Comparison of ENCODE assay signal across 7 cellular contexts in genomic region chr3:173584093-173584833, GRCh38.
DNase-seq lines count a peak whose midpoint lies in the region; ATAC-seq and TF ChIP-seq lines count a peak whose summit lies in the region.

No MANE protein-coding gene starts in this region.

- H3K36me3 ChIP-seq in body of pancreas (replicated peaks in 1 of 2; ENCODE audit: insufficient read depth in 1 of 2, low read depth in 2 of 2): no peaks in the 10 kb centered on the region
- no peaks in the 10 kb centered on the region for H3K36me3 ChIP-seq in subcutaneous abdominal adipose tissue (ENCODE audit: control insufficient read depth in 5 of 5, insufficient read depth in 5 of 5, low read length in 5 of 5)

- H3K27me3 ChIP-seq in body of pancreas: peaks cover 0 to 5% of the 10 kb centered on the region in 2 donors
- H3K27me3 ChIP-seq in subcutaneous abdominal adipose tissue (ENCODE audit: control insufficient read depth in 5 of 5, insufficient read depth in 4 of 5, low read length in 5 of 5): peaks cover 0 to 8% (median 0%) of the 10 kb centered on the region in 5 donors

- peak overlapping the region in 1 of 2 donors; percentile 2 for H3K4me3 ChIP-seq in body of pancreas
- peak overlapping the region; percentile 62 to 84 (median 75) for H3K4me3 ChIP-seq in subcutaneous abdominal adipose tissue (ENCODE audit: low read depth in 1 of 5, low read length in 5 of 5)

- peak overlapping the region in 2 of 5 donors; percentile 30 to 47 for H3K9ac ChIP-seq in subcutaneous abdominal adipose tissue (ENCODE audit: low read length in 5 of 5)

- no peak overlapping the region for H3K27ac ChIP-seq in body of pancreas
- H3K27ac ChIP-seq in subcutaneous abdominal adipose tissue (ENCODE audit: low read depth, low read length): no peak overlapping the region

- peak; percentile 53 for ATAC-seq in body of pancreas
- no peak for ATAC-seq in HG02870 (IDR thresholded peaks at IDR 0.05; ENCODE audit: unreplicated experiment)
- ATAC-seq in GM18867 (IDR thresholded peaks at IDR 0.05; ENCODE audit: unreplicated experiment): no peak

- intact Hi-C loops in body of pancreas (cut with DNase I): no loop called here

- H3K4me1 ChIP-seq in body of pancreas (peaks cover 15% of the 10 kb centered on the region), subcutaneous abdominal adipose tissue (ENCODE audit: control insufficient read depth in 5 of 5, insufficient read depth in 5 of 5, low read length in 5 of 5) (peaks cover 0 to 15% (median 12%) of the 10 kb centered on the region in 5 donors)

- peak; percentile 61 for DNase-seq in M059J (ENCODE audit: low read depth)
- DNase-seq in body of pancreas: peak in 3 of 4 donors; percentile 28 to 40 (median 30)
- DNase-seq in iPS-NIHi11 (ENCODE audit: low spot score): peak; percentile 49

- TF ChIP-seq POLR2A in body of pancreas (IDR thresholded peaks at IDR 0.05): no peak

- TF ChIP-seq CTCF in GM12872 (IDR thresholded peaks at IDR 0.05; ENCODE audit: insufficient read depth, low read depth, low read length) (peak; percentile 61), body of pancreas (IDR thresholded peaks at IDR 0.05) (peak in 6 of 7 experiments; percentile 47 to 70 (median 56))

- H3K9me3 ChIP-seq in body of pancreas: no peaks in the 10 kb centered on the region
- no peaks in the 10 kb centered on the region for H3K9me3 ChIP-seq in subcutaneous abdominal adipose tissue (ENCODE audit: control insufficient read depth in 5 of 5, low read length in 5 of 5)

- 9% methylated on average over 16 of the region's 16 CpGs for WGBS in body of pancreas, 2 donors
